ENCODE assay signal across 1 cellular context in the genomic region with DNA sequence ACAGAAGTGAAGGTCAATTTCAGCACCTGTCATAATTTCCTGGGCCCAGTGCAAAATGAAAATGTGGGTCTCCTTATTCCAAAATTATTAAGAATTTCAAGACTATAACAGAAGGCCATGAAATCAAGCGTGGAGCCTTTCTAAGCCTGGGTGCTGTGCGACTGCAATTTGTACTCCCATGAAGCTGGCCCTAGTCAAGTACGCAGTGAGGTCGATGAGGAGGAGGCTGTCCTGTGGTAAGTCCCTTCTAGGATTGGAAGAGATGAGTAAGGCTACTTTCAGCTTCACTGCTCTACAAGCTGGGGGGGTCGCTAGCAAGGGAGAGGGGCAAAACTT.
TF ChIP-seq lines count a peak whose summit lies in the region.

No MANE protein-coding gene starts in this region.

TF ChIP-seq in GM12878, 131 proteins besides CTCF, POLR2A, EP300 and RAD21:
- TF ChIP-seq MLLT1 (IDR thresholded peaks at IDR 0.05) (peak; percentile 49; the same call in 1 of the 2 replicates), EED (IDR thresholded peaks at IDR 0.05; ENCODE audit: low read depth) (no peak), MEF2B (IDR thresholded peaks at IDR 0.05; ENCODE audit: partially characterized antibody, poor library complexity, severe bottlenecking) (peak; percentile 28)
- TF ChIP-seq, protein P1, sequence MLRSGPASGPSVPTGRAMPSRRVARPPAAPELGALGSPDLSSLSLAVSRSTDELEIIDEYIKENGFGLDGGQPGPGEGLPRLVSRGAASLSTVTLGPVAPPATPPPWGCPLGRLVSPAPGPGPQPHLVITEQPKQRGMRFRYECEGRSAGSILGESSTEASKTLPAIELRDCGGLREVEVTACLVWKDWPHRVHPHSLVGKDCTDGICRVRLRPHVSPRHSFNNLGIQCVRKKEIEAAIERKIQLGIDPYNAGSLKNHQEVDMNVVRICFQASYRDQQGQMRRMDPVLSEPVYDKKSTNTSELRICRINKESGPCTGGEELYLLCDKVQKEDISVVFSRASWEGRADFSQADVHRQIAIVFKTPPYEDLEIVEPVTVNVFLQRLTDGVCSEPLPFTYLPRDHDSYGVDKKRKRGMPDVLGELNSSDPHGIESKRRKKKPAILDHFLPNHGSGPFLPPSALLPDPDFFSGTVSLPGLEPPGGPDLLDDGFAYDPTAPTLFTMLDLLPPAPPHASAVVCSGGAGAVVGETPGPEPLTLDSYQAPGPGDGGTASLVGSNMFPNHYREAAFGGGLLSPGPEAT (IDR thresholded peaks at IDR 0.05; ENCODE audit: low read depth) = 0 out of 2 replicates have a peak, but pooled peaks have one; percentile 21
